Comparison of ENCODE assay signal across 17 cellular contexts in genomic region chr15:96276438-96277210, GRCh38. TPM values are rescaled to one million over a fixed set of nuclear protein-coding genes. Genes with fewer than 3 reads are reported as not detected.
DNase-seq lines count a peak whose midpoint lies in the region; TF ChIP-seq lines count a peak whose summit lies in the region.
"Had no signal": no experiment of that assay in that cellular context is flagged by ENCODE, and none has a peak within 500 bp of the region (broad histone marks: within the 10 kb centered on the region; RNA-seq: fewer than 3 reads in every experiment).

No MANE protein-coding gene starts in this region.

- BruUV-seq in PC-9 (replicated peaks; lab: Mats Ljungman, UMichigan), result no TSS peak

- no peak overlapping the region for H3K4me3 ChIP-seq in BJ (ENCODE audit: low read depth, low read length)
- H3K4me3 ChIP-seq in PC-9, result peak overlapping the region; percentile 14; the same call in 1 of the 2 replicates
- H3K4me3 ChIP-seq in mesenchymal stem cell (ENCODE audit: insufficient read depth in 1 of 2, low read depth in 1 of 2, low read length in 2 of 2), result peak overlapping the region in 1 of 2 experiments; percentile 26
- H3K4me3 ChIP-seq: dorsolateral prefrontal cortex, lower lobe of right lung had no signal

- intact Hi-C loops in PC-9 (cut with micrococcal nuclease; ENCODE audit: unreplicated experiment), result no loop called here

- TF ChIP-seq CTCF in BJ (IDR thresholded peaks at IDR 0.05; ENCODE audit: insufficient read depth, low read depth, low read length), result no peak
- no peak for TF ChIP-seq CTCF in PC-9 (conservative IDR thresholded peaks at IDR 0.05)

- H3K14ac ChIP-seq in mesenchymal stem cell (ENCODE audit: low read length in 2 of 2), result no peak overlapping the region

- H3K9me3 ChIP-seq in PC-9 (ENCODE audit: insufficient read depth, low read depth) (no peaks in the 10 kb centered on the region), mesenchymal stem cell (ENCODE audit: control insufficient read depth, low read length) (no peaks in the 10 kb centered on the region)
- H3K9me3 ChIP-seq: BE2C, lower lobe of right lung had no signal

- no peak overlapping the region for H3K4ac ChIP-seq in mesenchymal stem cell (ENCODE audit: low read depth in 1 of 2, low read length in 2 of 2)

- H3K27ac ChIP-seq in PC-9 (peak overlapping the region; percentile 95), mesenchymal stem cell (ENCODE audit: low read length, poor library complexity, severe bottlenecking) (peak overlapping the region; percentile 45)
- H3K27ac ChIP-seq: dorsolateral prefrontal cortex, lower lobe of right lung had no signal

- no peak overlapping the region for H3K18ac ChIP-seq in mesenchymal stem cell (ENCODE audit: low read depth in 1 of 2, low read length in 2 of 2)

- no peaks in the 10 kb centered on the region; the same call in 1 of the 2 replicates for H3K79me2 ChIP-seq in PC-9 (ENCODE audit: low read depth)

- no peak overlapping the region for H2BK12ac ChIP-seq in mesenchymal stem cell (ENCODE audit: low read length in 2 of 2)

- CTCF ChIA-PET in BJ (lab: Yijun Ruan, JAX) (interaction anchor here (0.6 to 0.9 kb wide), 2 partner anchors 9 to 1698 kb away, joined by 3 to 4 read pairs; no protein-coding TSS in a partner anchor), PC-9 (lab: Charles Lee) (no interaction called here)

- H3K36me3 ChIP-seq in BJ (ENCODE audit: control insufficient read depth, insufficient read depth, low read length), result peaks cover 2% of the 10 kb centered on the region; the same call in 1 of the 2 replicates
- no peaks in the 10 kb centered on the region for H3K36me3 ChIP-seq in PC-9 (ENCODE audit: low read depth)
- peaks cover 12 to 30% of the 10 kb centered on the region in 2 experiments for H3K36me3 ChIP-seq in mesenchymal stem cell (ENCODE audit: control insufficient read depth in 1 of 2, insufficient read depth in 2 of 2, low read depth in 1 of 2, low read length in 2 of 2)
- H3K36me3 ChIP-seq: BE2C had no signal

- H3K4me1 ChIP-seq in PC-9 (replicated peaks; ENCODE audit: insufficient read depth), result peaks cover 55% of the 10 kb centered on the region
- peaks cover 7% of the 10 kb centered on the region for H3K4me1 ChIP-seq in mesenchymal stem cell (ENCODE audit: control insufficient read depth, insufficient read depth, low read depth, low read length)
- H3K4me1 ChIP-seq: BE2C, lower lobe of right lung had no signal

- H3F3A ChIP-seq in PC-9 (ENCODE audit: insufficient read depth, low read depth), result peaks cover 39% of the 10 kb centered on the region

- H2AFZ ChIP-seq in PC-9 (no peak overlapping the region), mesenchymal stem cell (ENCODE audit: low read depth, low read length) (no peak overlapping the region)

- peaks cover 11% of the 10 kb centered on the region for H3K79me1 ChIP-seq in mesenchymal stem cell (replicated peaks; ENCODE audit: low read length, poor library complexity, severe bottlenecking)

- H2AK5ac ChIP-seq in mesenchymal stem cell (ENCODE audit: low read length, severe bottlenecking), result peak overlapping the region; percentile 87

- WGBS in mesenchymal stem cell, result 92% methylated on average over 3 of the region's 4 CpGs

- DNase-seq in BJ (ENCODE audit: low read depth) (peak; percentile 71), PC-9 (peak in 1 of 2 experiments; percentile 72), dermis blood vessel endothelial cell (peak; percentile 24), mesenchymal stem cell (no peak), NCI-H2196 (lab: John Stamatoyannopoulos, UW; ENCODE audit: unreplicated experiment) (no peak), SK-N-DZ (ENCODE audit: low spot score) (no peak), CD1c-positive myeloid dendritic cell (ENCODE audit: extremely low spot score) (no peak)
- no peak for DNase-seq in activated CD4-positive, alpha-beta T cell treated with anti-CD3 and anti-CD28 coated beads, Interleukin-2, amount 50 U/mL, for 4 hours
- DNase-seq: anterior cingulate cortex, BE2C, DMS 273 treated with DMSO at 0.1 percent for 48 hours, dorsolateral prefrontal cortex, lower lobe of right lung, natural killer cell, NCI-H187 treated with DMSO at 0.1 percent for 48 hours, NCI-H526 had no signal

- H3K27me3 ChIP-seq in BJ (ENCODE audit: control insufficient read depth, insufficient read depth, low read length) (no peaks in the 10 kb centered on the region), PC-9 (ENCODE audit: insufficient read depth, low read depth) (no peaks in the 10 kb centered on the region), mesenchymal stem cell (ENCODE audit: control insufficient read depth in 1 of 2, insufficient read depth in 1 of 2, low read length in 2 of 2) (no peaks in the 10 kb centered on the region)

- no peaks in the 10 kb centered on the region for H4K20me1 ChIP-seq in PC-9 (ENCODE audit: insufficient read depth)

- H4K91ac ChIP-seq in mesenchymal stem cell (ENCODE audit: low read length), result no peak overlapping the region

- no peak overlapping the region for H3K23ac ChIP-seq in mesenchymal stem cell (ENCODE audit: low read length in 2 of 2)

- peak overlapping the region; percentile 91 for H3K4me2 ChIP-seq in PC-9
- no peak overlapping the region for H3K4me2 ChIP-seq in mesenchymal stem cell (ENCODE audit: low read length, poor library complexity, severe bottlenecking)

- POLR2A ChIA-PET in BJ (lab: Charles Lee), result interaction anchor here (0.6 to 1.0 kb wide), 2 partner anchors 23 to 95 kb away, joined by 4 to 6 read pairs; no protein-coding TSS in a partner anchor
- POLR2A ChIA-PET in PC-9 (lab: Charles Lee; ENCODE audit: unreplicated experiment), result interaction anchor here (0.7 kb wide), 1 partner anchor 54 kb away, joined by 3 read pairs; the partner anchor contains the start of gene NR2F2

- no peaks in the 10 kb centered on the region for H3K9me2 ChIP-seq in PC-9 (ENCODE audit: insufficient read depth)

- H2BK5ac ChIP-seq in mesenchymal stem cell (ENCODE audit: low read depth, low read length, poor library complexity, severe bottlenecking), result no peak overlapping the region

- H3K9ac ChIP-seq in mesenchymal stem cell (ENCODE audit: low read length), result no peak overlapping the region

- no peak overlapping the region for H2BK120ac ChIP-seq in mesenchymal stem cell (ENCODE audit: low read depth, low read length)

- H4K8ac ChIP-seq in mesenchymal stem cell (ENCODE audit: low read length), result no peak overlapping the region

- no peak overlapping the region for H2BK15ac ChIP-seq in mesenchymal stem cell (ENCODE audit: low read depth, poor library complexity, severe bottlenecking)

RNA-seq across cellular contexts. Expression of gene NR2F2, which starts 53.9 kb away (rescaled TPM):
- 47.0 and 50.0 TPM in 2 replicates for polyA plus RNA-seq in BJ (2011; rRNA removed)
- polyA minus RNA-seq in BJ (2011; rRNA and poly(A)+ RNA removed), result 54.5 and 63.5 TPM in 2 replicates
- total RNA-seq in PC-9 (2021), result 48.4 and 72.1 TPM in 2 replicates
- 14.0 and 36.6 TPM in 2 replicates for total RNA-seq in dermis blood vessel endothelial cell
- polyA plus RNA-seq in mesenchymal stem cell (2013, experiment 1 of 2), result 117 TPM
- 115 TPM for polyA plus RNA-seq in mesenchymal stem cell (2013, experiment 2 of 2)
- 2.2 and 3.2 TPM in 2 replicates for polyA plus RNA-seq in SK-N-DZ (2014; cell fraction: cytosol; rRNA removed)
- 1.5 and 3.6 TPM in 2 replicates for polyA plus RNA-seq in SK-N-DZ (2014; cell fraction: nucleus; rRNA removed)
- total RNA-seq: activated T-helper 17 cell treated with anti-CD3 and anti-CD28 coated beads, Interleukin-2, amount 50 U/mL, for 72 hours; natural killer cell had no signal

Comparison
In these comparisons a context has a peak if more than half of its experiments do, and no peak if none do; other contexts are left out.
1. DNase-seq: peak in BJ (single experiment) and dermis blood vessel endothelial cell (single experiment); none in mesenchymal stem cell (single experiment), NCI-H2196 (single experiment), SK-N-DZ (single experiment), activated CD4-positive, alpha-beta T cell treated with anti-CD3 and anti-CD28 coated beads, Interleukin-2, amount 50 U/mL, for 4 hours (0 of 2) and CD1c-positive myeloid dendritic cell (single experiment).